Comparison of ENCODE assay signal across 8 cellular contexts in the genomic region with DNA sequence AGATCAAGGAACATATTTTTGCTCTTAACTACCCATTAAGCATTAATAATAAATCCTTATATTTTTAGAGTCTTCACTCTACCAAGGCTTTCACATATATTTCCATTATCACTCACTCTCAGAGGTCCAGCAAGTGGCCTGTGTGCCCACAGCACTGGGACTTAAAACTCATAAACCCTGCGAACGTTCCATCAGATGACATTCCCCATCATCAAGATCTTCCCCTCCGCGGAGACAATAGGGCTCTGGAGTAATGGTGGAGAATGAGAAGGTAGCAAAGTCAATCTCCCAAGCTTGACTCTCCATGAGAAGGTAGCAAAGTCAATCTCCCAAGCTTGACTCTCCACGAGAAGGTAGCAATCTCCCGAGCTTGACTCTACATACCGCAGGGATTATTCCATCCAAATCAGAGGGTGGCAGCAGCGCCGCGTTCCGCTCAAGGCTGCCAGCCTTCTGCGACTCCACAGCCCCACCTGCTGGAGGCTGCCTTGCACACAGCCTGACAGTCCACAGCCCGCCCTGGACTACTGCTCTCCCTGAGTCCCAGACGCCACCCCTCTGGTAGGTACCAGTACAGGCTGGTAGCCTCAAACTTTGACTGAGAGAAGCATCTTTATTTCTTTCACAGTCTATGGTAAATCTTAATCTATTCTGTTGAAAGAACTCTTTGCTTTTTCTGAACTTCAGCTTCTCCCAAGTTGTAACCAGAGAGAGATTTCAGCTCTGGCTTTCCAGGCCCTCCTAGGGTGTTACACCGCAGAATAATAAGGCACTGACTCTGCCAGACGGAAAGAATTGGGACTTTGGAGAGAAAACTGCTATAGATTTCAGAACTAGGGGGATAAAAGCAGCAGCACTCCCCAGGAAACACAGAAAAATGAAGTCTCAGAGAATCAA. TPM values are rescaled to one million over a fixed set of nuclear protein-coding genes. Genes with fewer than 3 reads are reported as not detected.
A peak's percentile ranks its signal among the peaks of the same experiment; 100 is the strongest.
DNase-seq lines count a peak whose midpoint lies in the region; ATAC-seq and TF ChIP-seq lines count a peak whose summit lies in the region.

No MANE protein-coding gene starts in this region.

- H3K4me2 ChIP-seq in DND-41 (ENCODE audit: insufficient read depth, low read length): no peak overlapping the region
- H3K4me2 ChIP-seq in Karpas-422 (ENCODE audit: low read depth, low read length, poor library complexity, severe bottlenecking): no peak overlapping the region
- no peak overlapping the region for H3K4me2 ChIP-seq in neuronal stem cell (ENCODE audit: insufficient read depth, low read length, poor library complexity, severe bottlenecking)

- H3K9ac ChIP-seq in DND-41 (ENCODE audit: low read depth, low read length): no peak overlapping the region
- H3K9ac ChIP-seq in Karpas-422 (ENCODE audit: low read length): no peak overlapping the region
- no peak overlapping the region for H3K9ac ChIP-seq in neuronal stem cell (ENCODE audit: low read depth, low read length, poor library complexity)

- TF ChIP-seq POLR2A in stomach (IDR thresholded peaks at IDR 0.05): no peak

- intact Hi-C loops in stomach (cut with DNase I; ENCODE audit: low total_unique reads): no loop called here

- H3K27me3 ChIP-seq in DND-41 (ENCODE audit: insufficient read depth, low read length, poor library complexity) (peaks cover 11% of the 10 kb centered on the region), Karpas-422 (ENCODE audit: low read length) (no peaks in the 10 kb centered on the region), neuronal stem cell (ENCODE audit: control insufficient read depth in 3 of 3, insufficient read depth in 3 of 3, low read depth in 1 of 3, low read length in 3 of 3) (peaks cover 0 to 3% (median 0%) of the 10 kb centered on the region in 3 experiments), stomach (peaks cover 0 to 26% (median 3%) of the 10 kb centered on the region in 3 donors)

- no peaks in the 10 kb centered on the region for H4K20me1 ChIP-seq in DND-41 (ENCODE audit: insufficient read depth, low read length)
- no peaks in the 10 kb centered on the region for H4K20me1 ChIP-seq in Karpas-422 (ENCODE audit: insufficient read depth, low read depth, low read length)

- peak; percentile 82 for DNase-seq in DND-41
- peak; percentile 90 for DNase-seq in Karpas-422
- DNase-seq in RKO (ENCODE audit: low spot score): peak; percentile 82
- DNase-seq in activated T-helper 1 cell treated with Interleukin-2 at 50 U/mL for 16 hours (ENCODE audit: low read depth): peak; percentile 65
- peak; percentile 79 for DNase-seq in fibroblast of peridontal ligament (ENCODE audit: extremely low read depth)
- peak; percentile 82 for DNase-seq in neuronal stem cell (ENCODE audit: low spot score)
- peak; percentile 89 for DNase-seq in stomach

- H3K79me2 ChIP-seq in DND-41 (ENCODE audit: insufficient read depth, low read length): no peaks in the 10 kb centered on the region
- H3K79me2 ChIP-seq in Karpas-422 (ENCODE audit: low read length): no peaks in the 10 kb centered on the region

- WGBS in neuronal stem cell (ENCODE audit: extremely low coverage in 2 of 2, insufficient read length in 2 of 2, insufficient replicate concordance in 1 of 2), 2 donors: no CpG with 5 or more reads among the region's 16 CpGs
- WGBS in stomach, 5 donors: 20 to 34% (median 23%) methylated on average over 11 to 16 of the region's 16 CpGs

- no peak overlapping the region for H2AFZ ChIP-seq in DND-41 (ENCODE audit: low read depth, low read length)
- H2AFZ ChIP-seq in Karpas-422 (ENCODE audit: low read length): no peak overlapping the region
- H2AFZ ChIP-seq in neuronal stem cell (ENCODE audit: low read length): no peak overlapping the region

- no peak overlapping the region for H2AK5ac ChIP-seq in neuronal stem cell (ENCODE audit: low read depth, low read length)

- no peak overlapping the region for H3K23ac ChIP-seq in neuronal stem cell (ENCODE audit: low read depth, low read length, poor library complexity)

- H3K27ac ChIP-seq in DND-41 (ENCODE audit: low read length): no peak overlapping the region
- H3K27ac ChIP-seq in Karpas-422 (ENCODE audit: low read length): no peak overlapping the region
- H3K27ac ChIP-seq in neuronal stem cell (replicated peaks; ENCODE audit: low read length): no peak overlapping the region
- H3K27ac ChIP-seq in stomach: no peak overlapping the region

- no peaks in the 10 kb centered on the region for H3K9me2 ChIP-seq in Karpas-422 (replicated peaks; ENCODE audit: insufficient read depth, low read length)

- H2BK15ac ChIP-seq in neuronal stem cell (ENCODE audit: low read length): no peak overlapping the region

- H4K91ac ChIP-seq in neuronal stem cell (ENCODE audit: low read depth, low read length, poor library complexity): no peak overlapping the region

- H3K79me1 ChIP-seq in neuronal stem cell (ENCODE audit: low read depth, low read length): no peaks in the 10 kb centered on the region

- no peak overlapping the region for H2BK5ac ChIP-seq in neuronal stem cell (ENCODE audit: low read length)

- H3K18ac ChIP-seq in neuronal stem cell (ENCODE audit: low read length): no peak overlapping the region

- H3K14ac ChIP-seq in neuronal stem cell (ENCODE audit: low read length): no peak overlapping the region

- no peak overlapping the region for H4K8ac ChIP-seq in neuronal stem cell (ENCODE audit: low read depth, low read length)

- TF ChIP-seq CTCF in DND-41 (IDR thresholded peaks at IDR 0.05; ENCODE audit: borderline replicate concordance, extremely low read depth, low read length, poor library complexity, severe bottlenecking) (peak; percentile 99), stomach (IDR thresholded peaks at IDR 0.05) (peak in 5 of 7 experiments; percentile 86 to 95 (median 90))

- no peak overlapping the region for H2BK12ac ChIP-seq in neuronal stem cell (ENCODE audit: low read length)

- H3K36me3 ChIP-seq in DND-41 (ENCODE audit: insufficient read depth, low read length) (no peaks in the 10 kb centered on the region), Karpas-422 (ENCODE audit: insufficient read depth, low read length) (no peaks in the 10 kb centered on the region), neuronal stem cell (replicated peaks in 1 of 2; ENCODE audit: control insufficient read depth in 2 of 2, insufficient read depth in 2 of 2, low read length in 2 of 2) (no peaks in the 10 kb centered on the region), stomach (no peaks in the 10 kb centered on the region)

- TF ChIP-seq EP300 in stomach (IDR thresholded peaks at IDR 0.05): no peak

- no peak overlapping the region for H2BK120ac ChIP-seq in neuronal stem cell (ENCODE audit: low read depth, low read length)

- ATAC-seq in DND-41 (ENCODE audit: insufficient read depth, low read depth) (peak; percentile 100), GM21723 (IDR thresholded peaks at IDR 0.05; ENCODE audit: unreplicated experiment) (peak; percentile 97)

- no peak overlapping the region for H3K4me3 ChIP-seq in DND-41 (ENCODE audit: low read depth in 1 of 2, low read length in 2 of 2)
- no peak overlapping the region for H3K4me3 ChIP-seq in Karpas-422 (ENCODE audit: low read length)
- no peak overlapping the region for H3K4me3 ChIP-seq in neuronal stem cell (ENCODE audit: low read length in 2 of 2)
- no peak overlapping the region for H3K4me3 ChIP-seq in stomach

- H3K9me3 ChIP-seq in DND-41 (ENCODE audit: insufficient read depth, low read length, severe bottlenecking): no peaks in the 10 kb centered on the region
- no peaks in the 10 kb centered on the region for H3K9me3 ChIP-seq in Karpas-422 (ENCODE audit: low read length)
- no peaks in the 10 kb centered on the region for H3K9me3 ChIP-seq in neuronal stem cell (replicated peaks in 1 of 2; ENCODE audit: control insufficient read depth in 2 of 2, insufficient read depth in 1 of 2, low read depth in 1 of 2, low read length in 2 of 2)
- no peaks in the 10 kb centered on the region for H3K9me3 ChIP-seq in stomach

- no peak overlapping the region for H3K4ac ChIP-seq in neuronal stem cell (ENCODE audit: low read length)

- H3K4me1 ChIP-seq in DND-41 (ENCODE audit: insufficient read depth, low read length): peaks cover 3% of the 10 kb centered on the region; the same call in 1 of the 2 replicates
- no peaks in the 10 kb centered on the region for H3K4me1 ChIP-seq in Karpas-422 (ENCODE audit: low read length)
- peaks cover 0 to 2% of the 10 kb centered on the region in 2 donors for H3K4me1 ChIP-seq in neuronal stem cell (ENCODE audit: control insufficient read depth in 2 of 2, insufficient read depth in 1 of 2, low read depth in 1 of 2, low read length in 2 of 2)
- peaks cover 0 to 7% (median 2%) of the 10 kb centered on the region in 4 donors for H3K4me1 ChIP-seq in stomach

RNA-seq across cellular contexts. Expression of a gene that starts 26.4 kb away (rescaled TPM):
- total RNA-seq in Karpas-422 (2014; rRNA removed; shearing (Covaris generic); ENCODE audit: low replicate concordance): not detected in 2 replicates
- polyA plus RNA-seq in neuronal stem cell (2013, experiment 1 of 2): 14.9 TPM
- polyA plus RNA-seq in neuronal stem cell (2013, experiment 2 of 2): 14.5 TPM
- 10 to 100 TPM; 13.3 to 41.5 (median 19.7) TPM for total RNA-seq in stomach
- polyA plus RNA-seq in stomach: 1 to 10 TPM; 3.6 to 6.9 (median 3.7) TPM

Comparison
In these comparisons a context has a peak if more than half of its experiments do, and no peak if none do; other contexts are left out.
1. RNA of a gene that starts 26.4 kb away (total RNA-seq): 13.3 to 41.5 TPM in stomach; not detected in Karpas-422; every median in the first group is over 10 times any median in the second.
2. Peak in every context shown above with its lines, with median percentiles within 50 percentile points of each other: DNase-seq.